ENCODE assay signal across 1 cellular context in genomic region chr2:218229851-218230250, GRCh38.
TF ChIP-seq lines count a peak whose summit lies in the region.

No MANE protein-coding gene starts in this region.

TF ChIP-seq in HCT116, 20 proteins besides CTCF, POLR2A, EP300 and RAD21 (continued from another document):
- TF ChIP-seq ZBTB33 (IDR thresholded peaks at IDR 0.05; ENCODE audit: extremely low read depth, insufficient replicate concordance, low read length) (no peak), EZH2phosphoT487 (IDR thresholded peaks at IDR 0.05; ENCODE audit: borderline replicate concordance) (no peak), ZFX (IDR thresholded peaks at IDR 0.05) (no peak), EZH2 (IDR thresholded peaks at IDR 0.05) (no peak), ELF1 (IDR thresholded peaks at IDR 0.05; ENCODE audit: borderline replicate concordance, low read depth) (no peak)
